Comparison of ENCODE assay signal across 8 cellular contexts in genomic region chr2:1769703-1770422, GRCh38. TPM values are rescaled to one million over a fixed set of nuclear protein-coding genes. Genes with fewer than 3 reads are reported as not detected.
A peak's percentile ranks its signal among the peaks of the same experiment; 100 is the strongest.
DNase-seq lines count a peak whose midpoint lies in the region; ATAC-seq, FAIRE-seq and TF ChIP-seq lines count a peak whose summit lies in the region.

No MANE protein-coding gene starts in this region.

- H3K27ac ChIP-seq in Karpas-422 (ENCODE audit: low read length) (no peak overlapping the region), K562 (ENCODE audit: extremely low read depth, low read depth, low read length) (no peak overlapping the region)

- no TSS peak for BruUV-seq in K562 (replicated peaks; lab: Mats Ljungman, UMichigan)

- peak; percentile 64 for DNase-seq in activated gamma-delta T cell treated with Interleukin-2 at 50 U/mL for 16 hours
- DNase-seq in activated gamma-delta T cell (lab: John Stamatoyannopoulos, UW) = no peak
- peak; percentile 84 for DNase-seq in Karpas-422
- peak; percentile 23 for DNase-seq in RKO (ENCODE audit: low spot score)
- DNase-seq in K562 (ENCODE audit: extremely low read depth in 1 of 4, low spot score in 3 of 4) = peak; percentile 69 to 84 (median 77)
- DNase-seq in iPS-NIHi11 (ENCODE audit: low spot score) = peak; percentile 92
- peak; percentile 32 for DNase-seq in stimulated activated CD4-positive, alpha-beta T cell treated with anti-CD3 and anti-CD28 coated beads, Interleukin-1b, Interleukin-23, amount 100 ng/mL, for 4 hours (ENCODE audit: low read depth in 2 of 2)

- H3K9ac ChIP-seq in Karpas-422 (ENCODE audit: low read length) = no peak overlapping the region
- H3K9ac ChIP-seq in K562 (ENCODE audit: insufficient read depth in 1 of 2, low read depth in 2 of 2, low read length in 2 of 2) = no peak overlapping the region

- H3K9me2 ChIP-seq in Karpas-422 (replicated peaks; ENCODE audit: insufficient read depth, low read length) = no peaks in the 10 kb centered on the region

- no peak for TF ChIP-seq POLR2A in K562 (conservative IDR thresholded peaks at IDR 0.05)

- TF ChIP-seq EP300 in K562 (IDR thresholded peaks at IDR 0.05; ENCODE audit: low read length) = no peak

- CTCF ChIA-PET in K562 (lab: Yijun Ruan, JAX; ENCODE audit: low intra/inter-chr PET ratio) = no interaction called here

- H2AFZ ChIP-seq in Karpas-422 (ENCODE audit: low read length) = no peak overlapping the region
- H2AFZ ChIP-seq in K562 (ENCODE audit: low read depth, low read length) = no peak overlapping the region

- no peaks in the 10 kb centered on the region for H4K20me1 ChIP-seq in Karpas-422 (ENCODE audit: insufficient read depth, low read depth, low read length)
- H4K20me1 ChIP-seq in K562 (replicated peaks; ENCODE audit: control insufficient read depth, insufficient read depth, low read length) = no peaks in the 10 kb centered on the region

- TF ChIP-seq RAD21 in K562 (CRISPR knock-in tag; conservative IDR thresholded peaks at IDR 0.05 in 1 of 2, IDR thresholded peaks at IDR 0.05 in 1 of 2) = peak; percentile 28 to 73; a peak in 3 of 4 replicates

- H3K4me1 ChIP-seq in Karpas-422 (ENCODE audit: low read length) (no peaks in the 10 kb centered on the region), K562 (replicated peaks in 1 of 2; ENCODE audit: control insufficient read depth in 2 of 2, insufficient read depth in 2 of 2, low read length in 2 of 2) (no peaks in the 10 kb centered on the region)

- no peaks in the 10 kb centered on the region for H3K36me3 ChIP-seq in Karpas-422 (ENCODE audit: insufficient read depth, low read length)
- no peaks in the 10 kb centered on the region for H3K36me3 ChIP-seq in K562 (ENCODE audit: control insufficient read depth, insufficient read depth, low read length)

- no peaks in the 10 kb centered on the region for H3K27me3 ChIP-seq in Karpas-422 (ENCODE audit: low read length)
- H3K27me3 ChIP-seq in K562 (ENCODE audit: control insufficient read depth in 2 of 2, insufficient read depth in 2 of 2, low read length in 2 of 2) = peaks cover 0 to 12% of the 10 kb centered on the region in 2 experiments; a peak in 1 of 5 replicates

- peak; percentile 96 for ATAC-seq in K562
- ATAC-seq in HG03135 (IDR thresholded peaks at IDR 0.05; ENCODE audit: unreplicated experiment) = no peak

- peak; percentile 64 for FAIRE-seq in K562 (lab: Jason Lieb, UNC)

- POLR2A ChIA-PET in K562 (lab: Yijun Ruan, JAX) = no interaction called here

- under 1% methylated on average over 12 of the region's 13 CpGs for WGBS in K562 (ENCODE audit: insufficient coverage, low coverage, missing lambda C conversion rate)

- intact Hi-C loops in K562 (cut with micrococcal nuclease) = loop anchor here (5.0 kb wide), 1 partner anchor 178 kb away; no protein-coding TSS in a partner anchor

- no peaks in the 10 kb centered on the region for H3K9me1 ChIP-seq in K562 (ENCODE audit: control insufficient read depth, insufficient read depth, low read length)

- TF ChIP-seq CTCF in K562 (IDR thresholded peaks at IDR 0.05 in 2 of 3, conservative IDR thresholded peaks at IDR 0.05 in 1 of 3; ENCODE audit: insufficient read depth in 2 of 3, low read depth in 1 of 3, low read length in 3 of 3) = peak; percentile 69 to 83 (median 72)

- no peaks in the 10 kb centered on the region for H3K79me2 ChIP-seq in Karpas-422 (ENCODE audit: low read length)
- H3K79me2 ChIP-seq in K562 (ENCODE audit: control insufficient read depth, insufficient read depth, low read length) = no peaks in the 10 kb centered on the region

- in situ Hi-C loops in K562 (cut with MboI) = no loop called here

- H3K9me3 ChIP-seq in Karpas-422 (ENCODE audit: low read length) = no peaks in the 10 kb centered on the region
- H3K9me3 ChIP-seq in K562 (replicated peaks; ENCODE audit: control insufficient read depth, insufficient read depth, low read depth, low read length) = no peaks in the 10 kb centered on the region

- H3K4me2 ChIP-seq in Karpas-422 (ENCODE audit: low read depth, low read length, poor library complexity, severe bottlenecking) (no peak overlapping the region), K562 (ENCODE audit: insufficient read depth, low read length) (no peak overlapping the region)

- H3K4me3 ChIP-seq in Karpas-422 (ENCODE audit: low read length) = no peak overlapping the region
- no peak overlapping the region for H3K4me3 ChIP-seq in K562

TF ChIP-seq in K562, 482 proteins besides CTCF, POLR2A, EP300 and RAD21:
- TF ChIP-seq MXD1 (CRISPR knock-in tag; IDR thresholded peaks at IDR 0.05; ENCODE audit: borderline replicate concordance, poor library complexity, severe bottlenecking) = no peak
- TF ChIP-seq ZFP36 (IDR thresholded peaks at IDR 0.05; ENCODE audit: low read depth, low read length, partially characterized antibody) = no peak
- TF ChIP-seq SLC30A9 (CRISPR knock-in tag; IDR thresholded peaks at IDR 0.05) = no peak
- peak; percentile 48; the same call in 1 of the 2 replicates for TF ChIP-seq SMC3 (conservative IDR thresholded peaks at IDR 0.05; ENCODE audit: insufficient read depth, low read depth, low read length)
TF ChIP-seq in K562: peak in this region for 1.

RNA-seq across cellular contexts. Expression of gene PXDN, which starts 25.5 kb away (rescaled TPM):
- not detected in 2 replicates for total RNA-seq in Karpas-422 (2014; rRNA removed; shearing (Covaris generic); ENCODE audit: low replicate concordance)
- not detected in 2 replicates for total RNA-seq in K562 (2011; cell fraction: chromatin; rRNA removed; ENCODE audit: low replicate concordance)
- total RNA-seq in K562 (2011; cell fraction: nucleolus; rRNA removed) = not detected in 2 replicates
- not detected in 2 replicates for total RNA-seq in K562 (2011; cell fraction: nucleoplasm; rRNA removed)
- total RNA-seq in K562 (2014; rRNA removed) = not detected in 2 replicates
- not detected in 2 replicates for total RNA-seq in K562 (2014; rRNA removed; fragmentation: Illumina TruSeq; extraction: Trizol)
- not detected in 2 replicates for total RNA-seq in K562 (2015; rRNA removed; fragmentation: Illumina TruSeq; extraction: Trizol)
- 0.49 and 0.94 TPM in 2 replicates for total RNA-seq in K562 (2021)
- not detected in 2 replicates for polyA plus RNA-seq in K562 (2011; rRNA removed)
- not detected in 2 replicates for polyA plus RNA-seq in K562 (2011; cell fraction: cytosol; rRNA removed)
- polyA plus RNA-seq in K562 (2011; cell fraction: nucleus; rRNA removed) = not detected in 2 replicates
- not detected in 2 replicates for polyA plus RNA-seq in K562 (2012)
- not detected in 2 replicates for polyA plus RNA-seq in K562 (2014; fragmentation: Illumina TruSeq; extraction: Trizol)
- not detected for polyA plus RNA-seq in K562 (2014; fragmentation: Nextera tagmentation; extraction: Ambion mirVana)
- polyA plus RNA-seq in K562 (2014; rRNA removed) = not detected in 2 replicates
- not detected in 2 replicates for polyA minus RNA-seq in K562 (2011; rRNA and poly(A)+ RNA removed)
- polyA minus RNA-seq in K562 (2011; cell fraction: cytosol; rRNA and poly(A)+ RNA removed) = not detected in 2 replicates
- not detected in 2 replicates for polyA minus RNA-seq in K562 (2011; cell fraction: nucleus; rRNA and poly(A)+ RNA removed)
